ENCODE assay signal across 1 cellular context in the genomic region with DNA sequence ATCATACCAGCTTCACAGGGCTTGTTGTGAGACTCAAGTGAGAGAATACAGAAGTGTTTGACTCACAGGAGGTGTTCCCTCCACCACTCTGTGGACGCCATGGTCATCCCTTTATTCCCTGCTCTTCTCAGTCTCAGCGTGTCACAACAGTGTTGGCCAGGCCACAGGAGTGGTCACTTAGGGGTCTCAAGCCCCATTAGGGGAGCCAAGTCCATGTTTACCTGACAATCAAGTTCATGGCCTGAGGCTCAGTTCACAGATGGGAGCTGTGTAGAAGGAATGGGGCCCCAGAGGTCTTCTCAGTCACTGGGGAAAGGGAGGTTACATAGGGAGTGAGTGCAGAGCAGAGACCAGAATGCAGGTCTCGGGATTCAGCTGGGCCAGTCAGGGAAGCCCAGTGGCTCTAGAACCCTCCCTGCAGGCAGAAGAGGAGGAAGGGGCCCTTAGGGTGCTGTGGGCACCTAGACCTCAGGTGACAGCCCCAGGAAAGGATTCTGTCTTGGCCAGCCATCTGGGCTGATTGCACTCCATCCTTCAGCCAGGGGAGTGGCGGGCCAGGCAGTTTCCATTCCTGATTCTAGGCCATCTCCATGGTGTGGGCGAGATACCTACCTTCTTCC.
TF ChIP-seq lines count a peak whose summit lies in the region.

No MANE protein-coding gene starts in this region.

TF ChIP-seq in HepG2, 621 proteins besides CTCF, POLR2A, EP300 and RAD21 (continued from another document and continues in another):
- TF ChIP-seq ZNF646 (CRISPR knock-in tag; IDR thresholded peaks at IDR 0.05) (no peak), CREB1 (IDR thresholded peaks at IDR 0.05) (no peak), CREB1 (CRISPR knock-in tag; IDR thresholded peaks at IDR 0.05) (no peak), SYNCRIP (IDR thresholded peaks at IDR 0.05; ENCODE audit: insufficient read depth, low read depth, low read length) (no peak), ZNF547 (CRISPR knock-in tag; IDR thresholded peaks at IDR 0.05) (no peak; the same call in 1 of the 2 replicates), RORA (CRISPR knock-in tag; IDR thresholded peaks at IDR 0.05) (no peak), ZBTB14 (CRISPR knock-in tag; IDR thresholded peaks at IDR 0.05) (no peak), ZSCAN12 (CRISPR knock-in tag; IDR thresholded peaks at IDR 0.05) (no peak), DPF2 (CRISPR knock-in tag; IDR thresholded peaks at IDR 0.05; ENCODE audit: borderline replicate concordance, low read depth) (no peak; the same call in 1 of the 2 replicates), ZC3H13 (CRISPR knock-in tag; IDR thresholded peaks at IDR 0.05) (no peak), HNF1B (CRISPR knock-in tag; IDR thresholded peaks at IDR 0.05) (no peak), STAG1 (CRISPR knock-in tag; IDR thresholded peaks at IDR 0.05) (no peak), ATF4 (CRISPR knock-in tag; IDR thresholded peaks at IDR 0.05) (no peak), MEIS2 (CRISPR knock-in tag; IDR thresholded peaks at IDR 0.05) (no peak), ADNP (CRISPR knock-in tag; IDR thresholded peaks at IDR 0.05) (no peak), ZFP91 (CRISPR knock-in tag; IDR thresholded peaks at IDR 0.05; ENCODE audit: borderline replicate concordance) (peak; percentile 36; the same call in 1 of the 2 replicates), MYNN (CRISPR knock-in tag; IDR thresholded peaks at IDR 0.05; ENCODE audit: low read depth) (no peak), THYN1 (CRISPR knock-in tag; IDR thresholded peaks at IDR 0.05; ENCODE audit: borderline replicate concordance, low read depth) (no peak), ZNF296 (CRISPR knock-in tag; conservative IDR thresholded peaks at IDR 0.05) (no peak), IRX3 (CRISPR knock-in tag; IDR thresholded peaks at IDR 0.05; ENCODE audit: borderline replicate concordance, low read depth) (no peak), ZNF383 (CRISPR knock-in tag; IDR thresholded peaks at IDR 0.05; ENCODE audit: borderline replicate concordance) (no peak), ZFY (CRISPR knock-in tag; IDR thresholded peaks at IDR 0.05) (0 out of 2 replicates have a peak, but pooled peaks have one; percentile 9), HNRNPL (IDR thresholded peaks at IDR 0.05; ENCODE audit: low read depth, low read length) (no peak)
- TF ChIP-seq, protein P1, sequence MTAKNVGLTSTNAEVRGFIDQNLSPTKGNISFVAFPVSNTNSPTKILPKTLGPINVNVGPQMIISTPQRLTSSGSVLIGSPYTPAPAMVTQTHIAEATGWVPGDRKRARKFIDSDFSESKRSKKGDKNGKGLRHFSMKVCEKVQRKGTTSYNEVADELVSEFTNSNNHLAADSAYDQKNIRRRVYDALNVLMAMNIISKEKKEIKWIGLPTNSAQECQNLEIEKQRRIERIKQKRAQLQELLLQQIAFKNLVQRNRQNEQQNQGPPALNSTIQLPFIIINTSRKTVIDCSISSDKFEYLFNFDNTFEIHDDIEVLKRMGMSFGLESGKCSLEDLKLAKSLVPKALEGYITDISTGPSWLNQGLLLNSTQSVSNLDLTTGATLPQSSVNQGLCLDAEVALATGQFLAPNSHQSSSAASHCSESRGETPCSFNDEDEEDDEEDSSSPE (CRISPR knock-in tag; IDR thresholded peaks at IDR 0.05): no peak
- TF ChIP-seq, protein P2, sequence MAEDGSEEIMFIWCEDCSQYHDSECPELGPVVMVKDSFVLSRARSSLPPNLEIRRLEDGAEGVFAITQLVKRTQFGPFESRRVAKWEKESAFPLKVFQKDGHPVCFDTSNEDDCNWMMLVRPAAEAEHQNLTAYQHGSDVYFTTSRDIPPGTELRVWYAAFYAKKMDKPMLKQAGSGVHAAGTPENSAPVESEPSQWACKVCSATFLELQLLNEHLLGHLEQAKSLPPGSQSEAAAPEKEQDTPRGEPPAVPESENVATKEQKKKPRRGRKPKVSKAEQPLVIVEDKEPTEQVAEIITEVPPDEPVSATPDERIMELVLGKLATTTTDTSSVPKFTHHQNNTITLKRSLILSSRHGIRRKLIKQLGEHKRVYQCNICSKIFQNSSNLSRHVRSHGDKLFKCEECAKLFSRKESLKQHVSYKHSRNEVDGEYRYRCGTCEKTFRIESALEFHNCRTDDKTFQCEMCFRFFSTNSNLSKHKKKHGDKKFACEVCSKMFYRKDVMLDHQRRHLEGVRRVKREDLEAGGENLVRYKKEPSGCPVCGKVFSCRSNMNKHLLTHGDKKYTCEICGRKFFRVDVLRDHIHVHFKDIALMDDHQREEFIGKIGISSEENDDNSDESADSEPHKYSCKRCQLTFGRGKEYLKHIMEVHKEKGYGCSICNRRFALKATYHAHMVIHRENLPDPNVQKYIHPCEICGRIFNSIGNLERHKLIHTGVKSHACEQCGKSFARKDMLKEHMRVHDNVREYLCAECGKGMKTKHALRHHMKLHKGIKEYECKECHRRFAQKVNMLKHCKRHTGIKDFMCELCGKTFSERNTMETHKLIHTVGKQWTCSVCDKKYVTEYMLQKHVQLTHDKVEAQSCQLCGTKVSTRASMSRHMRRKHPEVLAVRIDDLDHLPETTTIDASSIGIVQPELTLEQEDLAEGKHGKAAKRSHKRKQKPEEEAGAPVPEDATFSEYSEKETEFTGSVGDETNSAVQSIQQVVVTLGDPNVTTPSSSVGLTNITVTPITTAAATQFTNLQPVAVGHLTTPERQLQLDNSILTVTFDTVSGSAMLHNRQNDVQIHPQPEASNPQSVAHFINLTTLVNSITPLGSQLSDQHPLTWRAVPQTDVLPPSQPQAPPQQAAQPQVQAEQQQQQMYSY (CRISPR knock-in tag; IDR thresholded peaks at IDR 0.05): no peak
- TF ChIP-seq, protein P3, sequence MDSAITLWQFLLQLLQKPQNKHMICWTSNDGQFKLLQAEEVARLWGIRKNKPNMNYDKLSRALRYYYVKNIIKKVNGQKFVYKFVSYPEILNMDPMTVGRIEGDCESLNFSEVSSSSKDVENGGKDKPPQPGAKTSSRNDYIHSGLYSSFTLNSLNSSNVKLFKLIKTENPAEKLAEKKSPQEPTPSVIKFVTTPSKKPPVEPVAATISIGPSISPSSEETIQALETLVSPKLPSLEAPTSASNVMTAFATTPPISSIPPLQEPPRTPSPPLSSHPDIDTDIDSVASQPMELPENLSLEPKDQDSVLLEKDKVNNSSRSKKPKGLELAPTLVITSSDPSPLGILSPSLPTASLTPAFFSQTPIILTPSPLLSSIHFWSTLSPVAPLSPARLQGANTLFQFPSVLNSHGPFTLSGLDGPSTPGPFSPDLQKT (CRISPR knock-in tag; IDR thresholded peaks at IDR 0.05; ENCODE audit: borderline replicate concordance): no peak
- TF ChIP-seq, protein P4, sequence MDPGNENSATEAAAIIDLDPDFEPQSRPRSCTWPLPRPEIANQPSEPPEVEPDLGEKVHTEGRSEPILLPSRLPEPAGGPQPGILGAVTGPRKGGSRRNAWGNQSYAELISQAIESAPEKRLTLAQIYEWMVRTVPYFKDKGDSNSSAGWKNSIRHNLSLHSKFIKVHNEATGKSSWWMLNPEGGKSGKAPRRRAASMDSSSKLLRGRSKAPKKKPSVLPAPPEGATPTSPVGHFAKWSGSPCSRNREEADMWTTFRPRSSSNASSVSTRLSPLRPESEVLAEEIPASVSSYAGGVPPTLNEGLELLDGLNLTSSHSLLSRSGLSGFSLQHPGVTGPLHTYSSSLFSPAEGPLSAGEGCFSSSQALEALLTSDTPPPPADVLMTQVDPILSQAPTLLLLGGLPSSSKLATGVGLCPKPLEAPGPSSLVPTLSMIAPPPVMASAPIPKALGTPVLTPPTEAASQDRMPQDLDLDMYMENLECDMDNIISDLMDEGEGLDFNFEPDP (CRISPR knock-in tag; conservative IDR thresholded peaks at IDR 0.05): no peak
- TF ChIP-seq, protein P5, sequence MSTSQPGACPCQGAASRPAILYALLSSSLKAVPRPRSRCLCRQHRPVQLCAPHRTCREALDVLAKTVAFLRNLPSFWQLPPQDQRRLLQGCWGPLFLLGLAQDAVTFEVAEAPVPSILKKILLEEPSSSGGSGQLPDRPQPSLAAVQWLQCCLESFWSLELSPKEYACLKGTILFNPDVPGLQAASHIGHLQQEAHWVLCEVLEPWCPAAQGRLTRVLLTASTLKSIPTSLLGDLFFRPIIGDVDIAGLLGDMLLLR (CRISPR knock-in tag; IDR thresholded peaks at IDR 0.05): no peak
- TF ChIP-seq, protein P6, sequence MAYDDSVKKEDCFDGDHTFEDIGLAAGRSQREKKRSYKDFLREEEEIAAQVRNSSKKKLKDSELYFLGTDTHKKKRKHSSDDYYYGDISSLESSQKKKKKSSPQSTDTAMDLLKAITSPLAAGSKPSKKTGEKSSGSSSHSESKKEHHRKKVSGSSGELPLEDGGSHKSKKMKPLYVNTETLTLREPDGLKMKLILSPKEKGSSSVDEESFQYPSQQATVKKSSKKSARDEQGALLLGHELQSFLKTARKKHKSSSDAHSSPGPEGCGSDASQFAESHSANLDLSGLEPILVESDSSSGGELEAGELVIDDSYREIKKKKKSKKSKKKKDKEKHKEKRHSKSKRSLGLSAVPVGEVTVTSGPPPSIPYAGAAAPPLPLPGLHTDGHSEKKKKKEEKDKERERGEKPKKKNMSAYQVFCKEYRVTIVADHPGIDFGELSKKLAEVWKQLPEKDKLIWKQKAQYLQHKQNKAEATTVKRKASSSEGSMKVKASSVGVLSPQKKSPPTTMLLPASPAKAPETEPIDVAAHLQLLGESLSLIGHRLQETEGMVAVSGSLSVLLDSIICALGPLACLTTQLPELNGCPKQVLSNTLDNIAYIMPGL (CRISPR knock-in tag; IDR thresholded peaks at IDR 0.05; ENCODE audit: borderline replicate concordance in 1 of 2, low read depth in 1 of 2): 0 out of 4 replicates have a peak, but pooled peaks of 1 of the 2 experiments have one; percentile 23
